ENCODE assay signal across 21 cellular contexts in the genomic region with DNA sequence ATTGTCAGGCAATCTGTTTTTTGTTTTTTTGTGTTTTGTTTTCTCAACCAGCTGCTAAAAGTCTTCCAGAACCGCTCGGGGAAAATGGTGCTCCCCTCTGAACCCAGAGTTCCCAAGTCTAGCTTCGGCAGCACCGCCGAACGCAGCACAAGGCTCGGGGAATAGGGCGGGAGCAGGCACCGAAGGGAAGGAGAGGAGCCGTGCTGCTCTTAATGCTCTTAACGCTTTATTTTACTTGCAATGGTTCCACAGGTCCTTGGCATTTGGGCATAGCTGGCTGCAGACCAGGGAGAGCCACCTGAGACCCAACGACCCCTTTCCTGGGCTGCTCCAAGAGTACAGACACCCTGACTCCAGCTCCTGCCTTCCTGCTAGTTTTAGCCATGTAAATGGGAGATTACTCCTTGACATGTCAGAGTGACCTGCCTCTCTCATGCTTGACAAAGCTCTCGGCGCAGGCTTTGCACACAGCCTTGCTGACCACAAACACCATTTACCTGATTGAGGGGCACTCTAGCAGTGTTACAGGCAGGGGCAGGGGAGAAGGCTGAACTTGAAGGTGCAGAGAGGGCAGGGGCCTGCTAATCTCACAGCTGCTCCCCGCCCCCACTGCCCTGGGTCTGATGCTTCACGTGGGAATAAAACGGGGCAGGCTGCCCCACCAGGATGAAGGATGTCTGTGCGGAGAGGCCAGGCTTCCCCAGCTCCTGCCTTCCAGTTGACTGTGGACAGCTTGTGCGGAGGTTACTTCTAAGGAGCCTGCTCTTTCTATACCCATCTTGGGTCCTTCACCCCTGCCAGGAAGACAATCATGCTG. TPM values are rescaled to one million over a fixed set of nuclear protein-coding genes. Genes with fewer than 3 reads are reported as not detected.
DNase-seq lines count a peak whose midpoint lies in the region; ATAC-seq and TF ChIP-seq lines count a peak whose summit lies in the region.
"Had no signal": no experiment of that assay in that cellular context is flagged by ENCODE, and none has a peak within 500 bp of the region (broad histone marks: within the 10 kb centered on the region; RNA-seq: fewer than 3 reads in every experiment).

No MANE protein-coding gene starts in this region.

- H3K4me1 ChIP-seq in stomach = peaks cover 11 to 23% (median 14%) of the 10 kb centered on the region in 4 donors

- no peak overlapping the region for H3K4me3 ChIP-seq in stomach
- H3K4me3 ChIP-seq: GM12878 had no signal

- peak; percentile 28 for DNase-seq in DMS 273 (lab: John Stamatoyannopoulos, UW; ENCODE audit: unreplicated experiment)
- no peak for DNase-seq in DMS 273 treated with DMSO at 0.1 percent for 48 hours (lab: John Stamatoyannopoulos, UW)
- peak; percentile 43 for DNase-seq in NCI-H69 (lab: John Stamatoyannopoulos, UW)
- DNase-seq in islet precursor cell = peak; percentile 60
- DNase-seq in stomach = no peak
- DNase-seq in NCI-H1105 (lab: John Stamatoyannopoulos, UW) = no peak
- DNase-seq in activated CD8-positive, alpha-beta memory T cell treated with anti-CD3 and anti-CD28 coated beads for 24 hours = no peak
- DNase-seq: activated CD4-positive, alpha-beta T cell treated with anti-CD3 and anti-CD28 coated beads, Interleukin-2, amount 50 U/mL, for 1 hour; activated naive CD8-positive, alpha-beta T cell treated with anti-CD3 and anti-CD28 coated beads, Interleukin-2, amount 10 ng/mL, durations not matched to agents 7 days and 5 days; activated T-cell treated with anti-CD3 and anti-CD28 coated beads, Interleukin-2, amount 50 U/mL, for 4 hours; C1 segment of cervical spinal cord; Kasumi-1; NCI-H1694 treated with DMSO at 0.1 percent for 48 hours; SHP77; stimulated activated naive CD8-positive, alpha-beta T cell treated with anti-CD3 and anti-CD28 coated beads, Interleukin-15, Interleukin-2, amounts not matched to agents 100 U/mL and 50 U/mL, for 24 hours had no signal

- no peak for TF ChIP-seq CTCF in stomach (IDR thresholded peaks at IDR 0.05)

- H3K9me3 ChIP-seq in stomach = no peaks in the 10 kb centered on the region

- intact Hi-C loops in stomach (cut with DNase I; ENCODE audit: low total_unique reads) = no loop called here

- ATAC-seq in HG03442 (IDR thresholded peaks at IDR 0.05; ENCODE audit: unreplicated experiment) = no peak
- ATAC-seq: activated T-cell treated with anti-CD3 and anti-CD28 coated beads, Interleukin-2, amount 50 U/mL, for 4 hours; GM12878; stimulated activated naive CD8-positive, alpha-beta T cell treated with anti-CD3 and anti-CD28 coated beads, Interleukin-15, Interleukin-2, amounts not matched to agents 100 U/mL and 50 U/mL, for 24 hours had no signal

- TF ChIP-seq POLR2A in stomach (IDR thresholded peaks at IDR 0.05) = no peak

- no peak for TF ChIP-seq EP300 in stomach (IDR thresholded peaks at IDR 0.05)

- peak overlapping the region; percentile 37 to 85 (median 69) for H3K27ac ChIP-seq in stomach
- H3K27ac ChIP-seq: 22Rv1, HL-60 had no signal

- 47 to 61% (median 55%) methylated on average over 14 to 19 of the region's 19 CpGs for WGBS in stomach, 5 donors

- H3K27me3 ChIP-seq in stomach = no peaks in the 10 kb centered on the region

- H3K36me3 ChIP-seq in stomach = peaks cover 5 to 85% (median 67%) of the 10 kb centered on the region in 4 donors

RNA-seq across cellular contexts. Expression of a gene that starts 58.6 kb away (rescaled TPM):
- total RNA-seq in stomach = 1 to 10 TPM in 1 of 5 donors, not detected in 4; 1.5 TPM
- polyA plus RNA-seq in stomach = not detected
- total RNA-seq: activated naive CD8-positive, alpha-beta T cell treated with anti-CD3 and anti-CD28 coated beads, Interleukin-2, amount 10 ng/mL, durations not matched to agents 7 days and 5 days; activated T-cell treated with anti-CD3 and anti-CD28 coated beads, Interleukin-2, amount 50 U/mL, for 4 hours; cardiac septum; GM12878; osteocyte had no signal

Comparison
In these comparisons a context has a peak if more than half of its experiments do, and no peak if none do; other contexts are left out.
1. DNase-seq: peak in DMS 273 (single experiment), NCI-H69 (single experiment) and islet precursor cell (single experiment); none in DMS 273 treated with DMSO at 0.1 percent for 48 hours (single experiment), stomach (single experiment), NCI-H1105 (single experiment) and activated CD8-positive, alpha-beta memory T cell treated with anti-CD3 and anti-CD28 coated beads for 24 hours (single experiment).